In the genomic region with DNA sequence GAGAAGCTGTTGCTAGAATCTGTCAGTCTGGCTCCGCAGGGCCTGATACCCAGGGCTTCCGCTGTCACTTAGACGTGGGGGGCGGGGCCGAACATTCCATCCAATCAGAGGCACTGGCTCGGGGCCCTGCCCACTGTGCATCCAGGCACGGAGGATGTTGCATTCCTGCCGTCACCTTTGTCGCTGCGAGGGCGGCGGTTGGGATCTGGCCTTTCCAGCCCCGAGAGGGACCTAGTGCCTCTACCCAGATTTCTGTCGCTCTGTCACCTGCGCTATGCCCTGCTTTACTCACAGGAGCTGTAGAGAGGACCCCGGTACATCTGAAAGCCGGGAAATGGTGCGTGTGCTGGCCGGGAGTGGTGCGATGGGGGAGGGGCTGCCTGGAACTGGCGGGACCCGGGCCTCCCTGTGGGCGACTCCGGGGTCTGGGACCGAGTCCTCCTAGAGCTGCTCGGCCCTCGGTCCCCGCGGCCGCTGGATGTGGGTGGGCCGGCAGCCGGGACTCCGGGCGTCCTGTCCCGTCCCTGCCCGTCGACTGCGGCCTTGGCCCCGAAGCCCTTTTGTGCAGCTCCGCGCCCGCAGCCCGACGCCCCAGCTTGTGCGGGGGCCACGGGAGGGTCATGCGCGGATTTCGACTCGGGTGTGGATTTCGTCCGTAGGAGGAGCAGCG, we compare ENCODE assay signal across 1 cellular context.
A peak's percentile ranks its signal among the peaks of the same experiment; 100 is the strongest.
TF ChIP-seq lines count a peak whose summit lies in the region.

A gene (plus strand): TSS at position 133 of the 670 bp plus-strand sequence. CDS start 142 bp downstream, at position 275.

TF ChIP-seq in H1, 55 proteins besides CTCF, POLR2A, EP300 and RAD21 (continued from another document):
- TF ChIP-seq JUND (IDR thresholded peaks at IDR 0.05; ENCODE audit: low read length): no peak
- TF ChIP-seq CTBP2 (IDR thresholded peaks at IDR 0.05; ENCODE audit: borderline replicate concordance, insufficient read depth, insufficient read length, low read length): no peak
- TF ChIP-seq, protein P1, sequence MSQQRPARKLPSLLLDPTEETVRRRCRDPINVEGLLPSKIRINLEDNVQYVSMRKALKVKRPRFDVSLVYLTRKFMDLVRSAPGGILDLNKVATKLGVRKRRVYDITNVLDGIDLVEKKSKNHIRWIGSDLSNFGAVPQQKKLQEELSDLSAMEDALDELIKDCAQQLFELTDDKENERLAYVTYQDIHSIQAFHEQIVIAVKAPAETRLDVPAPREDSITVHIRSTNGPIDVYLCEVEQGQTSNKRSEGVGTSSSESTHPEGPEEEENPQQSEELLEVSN (IDR thresholded peaks at IDR 0.05): peak; percentile 14; the same call in 1 of the 2 replicates
- TF ChIP-seq YY1 (IDR thresholded peaks at IDR 0.05; ENCODE audit: low read depth, low read length): no peak
- TF ChIP-seq KDM5A (IDR thresholded peaks at IDR 0.05; ENCODE audit: low read length): no peak
- TF ChIP-seq, protein P2, sequence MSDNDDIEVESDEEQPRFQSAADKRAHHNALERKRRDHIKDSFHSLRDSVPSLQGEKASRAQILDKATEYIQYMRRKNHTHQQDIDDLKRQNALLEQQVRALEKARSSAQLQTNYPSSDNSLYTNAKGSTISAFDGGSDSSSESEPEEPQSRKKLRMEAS (IDR thresholded peaks at IDR 0.05): no peak
TF ChIP-seq in H1: peak in this region for 1.
